Comparison of ENCODE assay signal across 1 cellular context in genomic region chr7:127396184-127396583, GRCh38.
TF ChIP-seq lines count a peak whose summit lies in the region.

No MANE protein-coding gene starts in this region.

TF ChIP-seq in WTC11, 78 proteins besides CTCF, POLR2A, EP300 and RAD21 (continued from another document):
- TF ChIP-seq ZSCAN18 (CRISPR knock-in tag; IDR thresholded peaks at IDR 0.05) (no peak), GABPB1 (CRISPR knock-in tag; IDR thresholded peaks at IDR 0.05) (no peak), ZNF317 (CRISPR knock-in tag; IDR thresholded peaks at IDR 0.05; ENCODE audit: borderline replicate concordance, low read depth) (no peak), STAT6 (CRISPR knock-in tag; conservative IDR thresholded peaks at IDR 0.05; ENCODE audit: low read depth) (no peak), NFE2L1 (CRISPR knock-in tag; IDR thresholded peaks at IDR 0.05) (no peak), JAZF1 (CRISPR knock-in tag; IDR thresholded peaks at IDR 0.05) (no peak)
- TF ChIP-seq, protein P1, sequence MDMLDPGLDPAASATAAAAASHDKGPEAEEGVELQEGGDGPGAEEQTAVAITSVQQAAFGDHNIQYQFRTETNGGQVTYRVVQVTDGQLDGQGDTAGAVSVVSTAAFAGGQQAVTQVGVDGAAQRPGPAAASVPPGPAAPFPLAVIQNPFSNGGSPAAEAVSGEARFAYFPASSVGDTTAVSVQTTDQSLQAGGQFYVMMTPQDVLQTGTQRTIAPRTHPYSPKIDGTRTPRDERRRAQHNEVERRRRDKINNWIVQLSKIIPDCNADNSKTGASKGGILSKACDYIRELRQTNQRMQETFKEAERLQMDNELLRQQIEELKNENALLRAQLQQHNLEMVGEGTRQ (CRISPR knock-in tag; IDR thresholded peaks at IDR 0.05) = no peak
- TF ChIP-seq, protein P2, sequence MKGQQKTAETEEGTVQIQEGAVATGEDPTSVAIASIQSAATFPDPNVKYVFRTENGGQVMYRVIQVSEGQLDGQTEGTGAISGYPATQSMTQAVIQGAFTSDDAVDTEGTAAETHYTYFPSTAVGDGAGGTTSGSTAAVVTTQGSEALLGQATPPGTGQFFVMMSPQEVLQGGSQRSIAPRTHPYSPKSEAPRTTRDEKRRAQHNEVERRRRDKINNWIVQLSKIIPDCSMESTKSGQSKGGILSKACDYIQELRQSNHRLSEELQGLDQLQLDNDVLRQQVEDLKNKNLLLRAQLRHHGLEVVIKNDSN (CRISPR knock-in tag; IDR thresholded peaks at IDR 0.05) = no peak
